ENCODE assay signal across 12 cellular contexts in genomic region chr14:59422069-59422881, GRCh38. TPM values are rescaled to one million over a fixed set of nuclear protein-coding genes. Genes with fewer than 3 reads are reported as not detected.
DNase-seq lines count a peak whose midpoint lies in the region; ATAC-seq and TF ChIP-seq lines count a peak whose summit lies in the region.
"Had no signal": no experiment of that assay in that cellular context is flagged by ENCODE, and none has a peak within 500 bp of the region (broad histone marks: within the 10 kb centered on the region; RNA-seq: fewer than 3 reads in every experiment).

No MANE protein-coding gene starts in this region.

- no peak overlapping the region for H3K4me3 Mint-ChIP-seq in activated T-helper 17 cell treated with anti-CD3 and anti-CD28 coated beads, Interleukin-2, amount 50 U/mL, for 72 hours
- H3K4me3 Mint-ChIP-seq: activated T-cell treated with anti-CD3 and anti-CD28 coated beads, Interleukin-2, amount 50 U/mL, for 24 hours had no signal

- H3K27me3 Mint-ChIP-seq in activated T-helper 17 cell treated with anti-CD3 and anti-CD28 coated beads, Interleukin-2, amount 50 U/mL, for 72 hours, result peaks cover 17% of the 10 kb centered on the region

- H3K79me2 ChIP-seq in OCI-LY7 (ENCODE audit: insufficient read depth, low read depth, low read length) (no peaks in the 10 kb centered on the region), hepatocyte (no peaks in the 10 kb centered on the region)

- H2AFZ ChIP-seq in OCI-LY7 (ENCODE audit: low read length) (peak overlapping the region; percentile 90), hepatocyte (no peak overlapping the region)

- 78% methylated on average over 7 of the region's 7 CpGs for WGBS in hepatocyte (ENCODE audit: low lambda C conversion rate, missing lambda C conversion rate)

- H3K36me3 ChIP-seq in BJ (ENCODE audit: control insufficient read depth, insufficient read depth, low read length), result no peaks in the 10 kb centered on the region
- no peaks in the 10 kb centered on the region for H3K36me3 ChIP-seq in H7 (replicated peaks; ENCODE audit: control insufficient read depth, insufficient read depth, low read length)
- no peaks in the 10 kb centered on the region for H3K36me3 ChIP-seq in OCI-LY7 (ENCODE audit: insufficient read depth, low read length)
- no peaks in the 10 kb centered on the region for H3K36me3 ChIP-seq in hepatocyte (replicated peaks; ENCODE audit: insufficient read depth, low read depth)
- H3K36me3 ChIP-seq: HAP-1, SJSA1 had no signal

- TF ChIP-seq CTCF in BJ (IDR thresholded peaks at IDR 0.05; ENCODE audit: insufficient read depth, low read depth, low read length) (peak; percentile 17; the same call in 1 of the 2 replicates), OCI-LY7 (conservative IDR thresholded peaks at IDR 0.05; ENCODE audit: low read length) (peak; percentile 79), hepatocyte (IDR thresholded peaks at IDR 0.05; ENCODE audit: poor library complexity) (peak; percentile 30)

- ATAC-seq in activated T-helper 17 cell treated with anti-CD3 and anti-CD28 coated beads, Interleukin-2, amount 50 U/mL, for 72 hours (replicated peaks), result no peak
- ATAC-seq in GM21576 (IDR thresholded peaks at IDR 0.05; ENCODE audit: unreplicated experiment), result no peak
- ATAC-seq: left colon had no signal

- H3K9me3 Mint-ChIP-seq in activated T-helper 17 cell treated with anti-CD3 and anti-CD28 coated beads, Interleukin-2, amount 50 U/mL, for 72 hours, result no peaks in the 10 kb centered on the region
- H3K9me3 Mint-ChIP-seq: activated T-cell treated with anti-CD3 and anti-CD28 coated beads, Interleukin-2, amount 50 U/mL, for 24 hours had no signal

- no peaks in the 10 kb centered on the region for H3K36me3 Mint-ChIP-seq in activated T-helper 17 cell treated with anti-CD3 and anti-CD28 coated beads, Interleukin-2, amount 50 U/mL, for 72 hours (ENCODE audit: low read depth)

- no peak for DNase-seq in BJ (ENCODE audit: low read depth)
- peak; percentile 38 for DNase-seq in H7
- DNase-seq in OCI-LY7 (ENCODE audit: low spot score), result peak; percentile 64
- DNase-seq in hepatocyte (ENCODE audit: low spot score), result no peak
- DNase-seq in activated CD4-positive, alpha-beta T cell treated with anti-CD3 and anti-CD28 coated beads, Interleukin-2, amount 50 U/mL, for 1 hour, result no peak
- DNase-seq in foreskin melanocyte, result no peak
- DNase-seq: activated T-cell treated with anti-CD3 and anti-CD28 coated beads, Interleukin-2, amount 50 U/mL, for 24 hours; left colon had no signal

- H3K27ac Mint-ChIP-seq in activated T-helper 17 cell treated with anti-CD3 and anti-CD28 coated beads, Interleukin-2, amount 50 U/mL, for 72 hours, result no peak overlapping the region
- H3K27ac Mint-ChIP-seq: activated T-cell treated with anti-CD3 and anti-CD28 coated beads, Interleukin-2, amount 50 U/mL, for 24 hours had no signal

- H3K4me1 ChIP-seq in OCI-LY7 (ENCODE audit: insufficient read depth, low read length, poor library complexity, severe bottlenecking) (peaks cover 26% of the 10 kb centered on the region), hepatocyte (ENCODE audit: insufficient read depth) (no peaks in the 10 kb centered on the region)
- H3K4me1 ChIP-seq: HAP-1 had no signal

- no peaks in the 10 kb centered on the region for H4K20me1 ChIP-seq in OCI-LY7 (ENCODE audit: insufficient read depth, low read length)
- H4K20me1 ChIP-seq in hepatocyte (ENCODE audit: insufficient read depth, poor library complexity, severe bottlenecking), result no peaks in the 10 kb centered on the region

- POLR2A ChIA-PET in BJ (lab: Charles Lee) (no interaction called here), OCI-LY7 (lab: Charles Lee) (interaction anchor here (0.7 to 1.3 kb wide), 2 partner anchors 45 to 279 kb away, joined by 3 read pairs; no protein-coding TSS in a partner anchor)

- intact Hi-C loops in OCI-LY7 (cut with micrococcal nuclease; ENCODE audit: unreplicated experiment), result loop anchor here (1.0 to 5.0 kb wide), 3 partner anchors 65 to 295 kb away; partner anchors contain the start of gene DAAM1

- H3K9me2 ChIP-seq in OCI-LY7 (ENCODE audit: insufficient read depth, low read length), result no peaks in the 10 kb centered on the region
- no peaks in the 10 kb centered on the region for H3K9me2 ChIP-seq in hepatocyte (replicated peaks; ENCODE audit: insufficient read depth)

- H3K27ac ChIP-seq in OCI-LY7 (ENCODE audit: low read depth, low read length, poor library complexity, severe bottlenecking) (peak overlapping the region; percentile 16), hepatocyte (no peak overlapping the region)
- H3K27ac ChIP-seq: SJSA1 had no signal

- CTCF ChIA-PET in BJ (lab: Yijun Ruan, JAX) (interaction anchor here (0.7 to 0.8 kb wide), 2 partner anchors 21 to 300 kb away, joined by 3 read pairs; no protein-coding TSS in a partner anchor), OCI-LY7 (lab: Charles Lee; ENCODE audit: unreplicated experiment) (no interaction called here)

- BruUV-seq in OCI-LY7 (replicated peaks; lab: Mats Ljungman, UMichigan), result no TSS peak

- H3K4me1 Mint-ChIP-seq in activated T-helper 17 cell treated with anti-CD3 and anti-CD28 coated beads, Interleukin-2, amount 50 U/mL, for 72 hours, result no peaks in the 10 kb centered on the region

- H3K4me2 ChIP-seq in OCI-LY7 (ENCODE audit: low read length), result peak overlapping the region; percentile 50
- H3K4me2 ChIP-seq in hepatocyte, result no peak overlapping the region

- no peaks in the 10 kb centered on the region for H3K9me3 ChIP-seq in OCI-LY7 (ENCODE audit: low read length)
- no peaks in the 10 kb centered on the region for H3K9me3 ChIP-seq in hepatocyte (ENCODE audit: low read depth)
- H3K9me3 ChIP-seq: HAP-1, SJSA1 had no signal

- H3K27me3 ChIP-seq in BJ (ENCODE audit: control insufficient read depth, insufficient read depth, low read length) (no peaks in the 10 kb centered on the region), H7 (ENCODE audit: control insufficient read depth, insufficient read depth, low read length) (no peaks in the 10 kb centered on the region), hepatocyte (no peaks in the 10 kb centered on the region)
- H3K27me3 ChIP-seq: SJSA1 had no signal

- H3K4me3 ChIP-seq in BJ (ENCODE audit: low read depth, low read length) (no peak overlapping the region), H7 (ENCODE audit: insufficient read depth, low read depth, low read length) (no peak overlapping the region), OCI-LY7 (ENCODE audit: low read depth, low read length, poor library complexity, severe bottlenecking) (no peak overlapping the region), hepatocyte (no peak overlapping the region)
- H3K4me3 ChIP-seq: HAP-1, SJSA1 had no signal

RNA-seq across cellular contexts. Expression of gene GPR135, which starts 42.9 kb away (rescaled TPM):
- polyA plus RNA-seq in BJ (2011; rRNA removed) (1.3 and 1.6 TPM in 2 replicates), hepatocyte (0.28 and 0.86 TPM in 2 replicates)
- 1.3 and 1.6 TPM in 2 replicates for polyA minus RNA-seq in BJ (2011; rRNA and poly(A)+ RNA removed)
- total RNA-seq in H7 (2014; rRNA removed; shearing (Covaris generic)), result 0.59 and 0.67 TPM in 2 replicates
- total RNA-seq in OCI-LY7 (2014; rRNA removed; shearing (Covaris generic)), result 4.8 and 6.5 TPM in 2 replicates
- total RNA-seq in OCI-LY7 (2022) (10.7 and 10.9 TPM in 2 replicates), hepatocyte (1.6 and 1.8 TPM in 2 replicates)
- total RNA-seq in activated T-helper 17 cell treated with anti-CD3 and anti-CD28 coated beads, Interleukin-2, amount 50 U/mL, for 72 hours, result 1 to 10 TPM; 2.1 to 2.9 TPM

Comparison
In these comparisons a context has a peak if more than half of its experiments do, and no peak if none do; other contexts are left out.
1. DNase-seq: peak in H7 (single experiment) and OCI-LY7 (single experiment); none in BJ (single experiment), hepatocyte (single experiment), activated CD4-positive, alpha-beta T cell treated with anti-CD3 and anti-CD28 coated beads, Interleukin-2, amount 50 U/mL, for 1 hour (single experiment) and foreskin melanocyte (single experiment).
2. CTCF ChIP-seq: peak in every context shown above with its lines; median percentile 79 in OCI-LY7; 30 in hepatocyte; 17 in BJ.